In genomic region chr10:110420401-110421193, GRCh38 we compare ENCODE assay signal across 8 cellular contexts.
DNase-seq lines count a peak whose midpoint lies in the region; ATAC-seq, FAIRE-seq and TF ChIP-seq lines count a peak whose summit lies in the region.

No MANE protein-coding gene starts in this region.

- no peaks in the 10 kb centered on the region for H3K79me2 ChIP-seq in fibroblast of lung (ENCODE audit: control insufficient read depth, insufficient read depth, low read length)

- no peaks in the 10 kb centered on the region for H4K20me1 ChIP-seq in fibroblast of lung (ENCODE audit: control insufficient read depth, extremely low read depth, insufficient read depth, low read length)

- TF ChIP-seq CTCF in AG10803 (conservative IDR thresholded peaks at IDR 0.05; ENCODE audit: low read length) (no peak), fibroblast of lung (conservative IDR thresholded peaks at IDR 0.05 in 1 of 2, IDR thresholded peaks at IDR 0.05 in 1 of 2; ENCODE audit: low read depth in 1 of 2, low read length in 2 of 2) (no peak)

- no peaks in the 10 kb centered on the region for H3K27me3 ChIP-seq in fibroblast of lung (ENCODE audit: control insufficient read depth, insufficient read depth, low read length)
- H3K27me3 ChIP-seq in effector memory CD4-positive, alpha-beta T cell (replicated peaks; ENCODE audit: control insufficient read depth, insufficient read depth, low read length, poor library complexity, severe bottlenecking) = no peaks in the 10 kb centered on the region

- ATAC-seq in GM18511 (IDR thresholded peaks at IDR 0.05; ENCODE audit: unreplicated experiment) = no peak
- ATAC-seq in GM19467 (IDR thresholded peaks at IDR 0.05; ENCODE audit: unreplicated experiment) = no peak

- no peaks in the 10 kb centered on the region for H3K9me3 ChIP-seq in fibroblast of lung (ENCODE audit: control insufficient read depth, insufficient read depth, low read depth, low read length)
- no peaks in the 10 kb centered on the region for H3K9me3 ChIP-seq in effector memory CD4-positive, alpha-beta T cell (ENCODE audit: control insufficient read depth, low read length)

- no peaks in the 10 kb centered on the region for H3K36me3 ChIP-seq in fibroblast of lung (ENCODE audit: control insufficient read depth, insufficient read depth, low read length)
- no peaks in the 10 kb centered on the region for H3K36me3 ChIP-seq in effector memory CD4-positive, alpha-beta T cell (ENCODE audit: control insufficient read depth, insufficient read depth, low read length)

- peak; percentile 41 for DNase-seq in AG10803 (ENCODE audit: low read depth)
- peak; percentile 81 for DNase-seq in G401 (ENCODE audit: low spot score)
- DNase-seq in RKO (ENCODE audit: low spot score) = peak; percentile 63
- DNase-seq in fibroblast of lung (ENCODE audit: low read depth in 2 of 2) = peak; percentile 40 to 69
- no peak for DNase-seq in effector memory CD4-positive, alpha-beta T cell
- no peak for DNase-seq in HTR-8/SVneo (ENCODE audit: insufficient read length, low spot score)

- in situ Hi-C loops in G401 (cut with HindIII; ENCODE audit: low sequenced_read_pairs) = no loop called here

- no peak for FAIRE-seq in HTR-8/SVneo (lab: Jason Lieb, UNC)

- H3K4me2 ChIP-seq in fibroblast of lung (ENCODE audit: extremely low read depth, insufficient read depth, low read length) = no peak overlapping the region

- no peak overlapping the region for H2AFZ ChIP-seq in fibroblast of lung (ENCODE audit: low read length)

- H3K4me3 ChIP-seq in AG10803 (ENCODE audit: low read length) = no peak overlapping the region
- H3K4me3 ChIP-seq in fibroblast of lung (replicated peaks in 1 of 4; ENCODE audit: control extremely low read depth in 1 of 4, insufficient read depth in 1 of 4, low read depth in 3 of 4, low read length in 4 of 4) = no peak overlapping the region
- no peak overlapping the region for H3K4me3 ChIP-seq in effector memory CD4-positive, alpha-beta T cell (ENCODE audit: insufficient read depth, low read depth, low read length, poor library complexity, severe bottlenecking)

- peaks cover 2% of the 10 kb centered on the region for H3K4me1 ChIP-seq in fibroblast of lung (ENCODE audit: control insufficient read depth, extremely low read depth, insufficient read depth, low read length)
- H3K4me1 ChIP-seq in effector memory CD4-positive, alpha-beta T cell (ENCODE audit: control insufficient read depth, insufficient read depth, low read length, poor library complexity, severe bottlenecking) = peaks cover 7% of the 10 kb centered on the region

- H3K9ac ChIP-seq in fibroblast of lung (ENCODE audit: insufficient read depth, low read length) = no peak overlapping the region

- peak overlapping the region; percentile 48 for H3K27ac ChIP-seq in fibroblast of lung (ENCODE audit: insufficient read depth, low read length)
- H3K27ac ChIP-seq in effector memory CD4-positive, alpha-beta T cell (ENCODE audit: insufficient read depth, low read length, poor library complexity, severe bottlenecking) = no peak overlapping the region

Comparison
In these comparisons a context has a peak if more than half of its experiments do, and no peak if none do; other contexts are left out.
1. DNase-seq: peak in AG10803 (single experiment), G401 (single experiment), RKO (single experiment) and fibroblast of lung (2 of 2); none in effector memory CD4-positive, alpha-beta T cell (0 of 3) and HTR-8/SVneo (single experiment).